24 cellular contexts compared by ENCODE assay signal in the genomic region with DNA sequence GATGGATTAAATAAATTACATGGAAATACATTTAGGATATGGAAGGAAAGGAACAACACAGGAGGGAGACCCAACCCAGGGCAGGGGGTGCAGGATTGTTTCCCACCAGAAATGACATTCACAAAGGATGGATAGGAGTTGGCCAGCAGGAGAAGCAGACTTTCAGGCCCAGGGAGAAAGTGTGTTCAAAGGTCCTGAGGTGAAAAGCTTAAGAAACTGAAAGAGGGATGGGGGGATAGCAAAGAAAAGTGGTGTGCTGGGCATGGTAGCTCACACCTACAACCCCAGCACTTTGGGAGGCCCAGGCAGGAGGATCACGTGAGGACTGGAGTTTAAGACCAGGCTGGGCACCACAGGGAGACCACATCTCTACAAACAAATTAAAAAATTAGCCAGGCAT. TPM values are rescaled to one million over a fixed set of nuclear protein-coding genes. Genes with fewer than 3 reads are reported as not detected.
A peak's percentile ranks its signal among the peaks of the same experiment; 100 is the strongest.
DNase-seq lines count a peak whose midpoint lies in the region; ATAC-seq lines count a peak whose summit lies in the region.
"Had no signal": no experiment of that assay in that cellular context is flagged by ENCODE, and none has a peak within 500 bp of the region (broad histone marks: within the 10 kb centered on the region; RNA-seq: fewer than 3 reads in every experiment).

No MANE protein-coding gene starts in this region.

- H3K4me1 Mint-ChIP-seq in activated CD4-positive, alpha-beta T cell treated with anti-CD3 and anti-CD28 coated beads, Interleukin-2, amount 10 ng/mL, durations not matched to agents 24 days and 14 days = peaks cover 14% of the 10 kb centered on the region
- H3K4me1 Mint-ChIP-seq in CD4-positive, alpha-beta memory T cell = peaks cover 8 to 15% (median 11%) of the 10 kb centered on the region in 4 donors
- peaks cover 13% of the 10 kb centered on the region for H3K4me1 Mint-ChIP-seq in activated T-helper 1 cell treated with anti-CD3 and anti-CD28 coated beads, Interleukin-12 subunit alpha, Interleukin-12 subunit beta, Interleukin-2, Interleukin-4 antibody, amounts not matched to agents 30 ng/mL and 10 ng/mL and 1 ng/mL, durations not matched to agents 14 hours and 24 hours and 36 hours (ENCODE audit: low read depth)
- peaks cover 14 to 26% (median 17%) of the 10 kb centered on the region in 3 donors for H3K4me1 Mint-ChIP-seq in naive B cell

- peak overlapping the region; percentile 72 for H3K27ac Mint-ChIP-seq in activated CD4-positive, alpha-beta T cell treated with anti-CD3 and anti-CD28 coated beads, Interleukin-2, amount 10 ng/mL, durations not matched to agents 24 days and 14 days
- peak overlapping the region in 5 of 7 donors; percentile 49 to 92 (median 70) for H3K27ac Mint-ChIP-seq in CD4-positive, alpha-beta memory T cell
- peak overlapping the region; percentile 28 for H3K27ac Mint-ChIP-seq in activated T-helper 1 cell treated with anti-CD3 and anti-CD28 coated beads, Interleukin-12 subunit alpha, Interleukin-12 subunit beta, Interleukin-2, Interleukin-4 antibody, amounts not matched to agents 30 ng/mL and 10 ng/mL and 1 ng/mL, durations not matched to agents 14 hours and 24 hours and 36 hours
- H3K27ac Mint-ChIP-seq in naive B cell = peak overlapping the region in 5 of 6 donors; percentile 47 to 92 (median 76)

- H3K36me3 Mint-ChIP-seq in activated CD4-positive, alpha-beta T cell treated with anti-CD3 and anti-CD28 coated beads, Interleukin-2, amount 10 ng/mL, durations not matched to agents 24 days and 14 days (ENCODE audit: low read depth) = no peaks in the 10 kb centered on the region
- no peaks in the 10 kb centered on the region for H3K36me3 Mint-ChIP-seq in CD4-positive, alpha-beta memory T cell
- peaks cover 2% of the 10 kb centered on the region for H3K36me3 Mint-ChIP-seq in activated T-helper 1 cell treated with anti-CD3 and anti-CD28 coated beads, Interleukin-12 subunit alpha, Interleukin-12 subunit beta, Interleukin-2, Interleukin-4 antibody, amounts not matched to agents 30 ng/mL and 10 ng/mL and 1 ng/mL, durations not matched to agents 14 hours and 24 hours and 36 hours (ENCODE audit: low read depth)
- no peaks in the 10 kb centered on the region for H3K36me3 Mint-ChIP-seq in naive B cell
- H3K36me3 Mint-ChIP-seq: brain had no signal

- ATAC-seq in naive B cell (ENCODE audit: low read depth in 2 of 2) (no peak), HG03460 (IDR thresholded peaks at IDR 0.05; ENCODE audit: unreplicated experiment) (no peak)
- ATAC-seq: mucosa of descending colon had no signal

- H3K9me3 ChIP-seq in CD4-positive, alpha-beta memory T cell (ENCODE audit: control insufficient read depth in 1 of 2, low read length in 2 of 2) = no peaks in the 10 kb centered on the region
- H3K9me3 ChIP-seq: BE2C, mucosa of descending colon, suprapubic skin, uterus had no signal

- H3K4me3 Mint-ChIP-seq in activated CD4-positive, alpha-beta T cell treated with anti-CD3 and anti-CD28 coated beads, Interleukin-2, amount 10 ng/mL, durations not matched to agents 24 days and 14 days = no peak overlapping the region
- peak overlapping the region in 5 of 8 donors; percentile 3 to 58 (median 17) for H3K4me3 Mint-ChIP-seq in CD4-positive, alpha-beta memory T cell
- no peak overlapping the region for H3K4me3 Mint-ChIP-seq in activated T-helper 1 cell treated with anti-CD3 and anti-CD28 coated beads, Interleukin-12 subunit alpha, Interleukin-12 subunit beta, Interleukin-2, Interleukin-4 antibody, amounts not matched to agents 30 ng/mL and 10 ng/mL and 1 ng/mL, durations not matched to agents 14 hours and 24 hours and 36 hours
- H3K4me3 Mint-ChIP-seq in naive B cell = peak overlapping the region in 6 of 8 donors; percentile 30 to 86 (median 54)
- H3K4me3 Mint-ChIP-seq: brain had no signal

- no peaks in the 10 kb centered on the region for H3K36me3 ChIP-seq in CD4-positive, alpha-beta memory T cell (ENCODE audit: insufficient read depth, low read length)
- H3K36me3 ChIP-seq: BE2C, suprapubic skin, uterus had no signal

- H3K4me1 ChIP-seq in CD4-positive, alpha-beta memory T cell (ENCODE audit: insufficient read depth, low read length) = peaks cover 13% of the 10 kb centered on the region
- H3K4me1 ChIP-seq: BE2C, suprapubic skin, uterus had no signal

- no peak overlapping the region for H3K27ac ChIP-seq in CD4-positive, alpha-beta memory T cell (ENCODE audit: low read depth, low read length)
- H3K27ac ChIP-seq: suprapubic skin, uterus had no signal

- POLR2A ChIA-PET in CD4-positive, alpha-beta memory T cell (lab: Charles Lee; ENCODE audit: partially characterized antibody) = interaction anchor here (0.6 to 2.5 kb wide), 4 partner anchors 15 to 302 kb away, joined by 3 to 21 read pairs (median 4); a partner anchor contains a TSS

- H3K9me3 Mint-ChIP-seq in activated CD4-positive, alpha-beta T cell treated with anti-CD3 and anti-CD28 coated beads, Interleukin-2, amount 10 ng/mL, durations not matched to agents 24 days and 14 days = no peaks in the 10 kb centered on the region
- no peaks in the 10 kb centered on the region for H3K9me3 Mint-ChIP-seq in CD4-positive, alpha-beta memory T cell
- H3K9me3 Mint-ChIP-seq in activated T-helper 1 cell treated with anti-CD3 and anti-CD28 coated beads, Interleukin-12 subunit alpha, Interleukin-12 subunit beta, Interleukin-2, Interleukin-4 antibody, amounts not matched to agents 30 ng/mL and 10 ng/mL and 1 ng/mL, durations not matched to agents 14 hours and 24 hours and 36 hours = no peaks in the 10 kb centered on the region
- H3K9me3 Mint-ChIP-seq in naive B cell = peaks cover 0 to 1% (median 0%) of the 10 kb centered on the region in 7 donors

- no peaks in the 10 kb centered on the region for H3K27me3 Mint-ChIP-seq in activated CD4-positive, alpha-beta T cell treated with anti-CD3 and anti-CD28 coated beads, Interleukin-2, amount 10 ng/mL, durations not matched to agents 24 days and 14 days
- no peaks in the 10 kb centered on the region for H3K27me3 Mint-ChIP-seq in CD4-positive, alpha-beta memory T cell
- no peaks in the 10 kb centered on the region for H3K27me3 Mint-ChIP-seq in activated T-helper 1 cell treated with anti-CD3 and anti-CD28 coated beads, Interleukin-12 subunit alpha, Interleukin-12 subunit beta, Interleukin-2, Interleukin-4 antibody, amounts not matched to agents 30 ng/mL and 10 ng/mL and 1 ng/mL, durations not matched to agents 14 hours and 24 hours and 36 hours (ENCODE audit: insufficient read depth)
- H3K27me3 Mint-ChIP-seq in naive B cell = no peaks in the 10 kb centered on the region
- H3K27me3 Mint-ChIP-seq: brain had no signal

- H3K27me3 ChIP-seq in CD4-positive, alpha-beta memory T cell (ENCODE audit: insufficient read depth, low read length) = no peaks in the 10 kb centered on the region
- H3K27me3 ChIP-seq: BE2C, uterus had no signal

- no peak for DNase-seq in activated CD4-positive, alpha-beta T cell treated with anti-CD3 and anti-CD28 coated beads, Interleukin-2, amount 10 ng/mL, durations not matched to agents 24 days and 14 days
- no peak for DNase-seq in activated CD4-positive, alpha-beta T cell treated with anti-CD3 and anti-CD28 coated beads, Interleukin-2, amount 50 U/mL, for 48 hours
- no peak for DNase-seq in CD4-positive, alpha-beta memory T cell
- no peak for DNase-seq in activated T-helper 1 cell treated with anti-CD3 and anti-CD28 coated beads, Interleukin-12 subunit alpha, Interleukin-12 subunit beta, Interleukin-2, Interleukin-4 antibody, amounts not matched to agents 30 ng/mL and 10 ng/mL and 1 ng/mL, durations not matched to agents 14 hours and 24 hours and 36 hours (ENCODE audit: low spot score)
- no peak for DNase-seq in naive B cell
- no peak for DNase-seq in stimulated activated naive CD4-positive, alpha-beta T cell treated with Interleukin-2 at 50 U/mL for 16 hours (lab: John Stamatoyannopoulos, UW)
- no peak for DNase-seq in NCI-H345 treated with DMSO at 0.1 percent for 48 hours (lab: John Stamatoyannopoulos, UW; ENCODE audit: unreplicated experiment)
- DNase-seq: activated CD4-positive, alpha-beta T cell treated with anti-CD3 and anti-CD28 coated beads for 4 hours; activated T-cell treated with anti-CD3 and anti-CD28 coated beads, Interleukin-2, amount 50 U/mL, for 48 hours; BE2C; DMS 273 treated with DMSO at 0.1 percent for 48 hours; head of caudate nucleus; KBM-7; mucosa of descending colon; NCI-H1694; NCI-H69; stimulated activated CD4-positive, alpha-beta T cell treated with anti-CD3 and anti-CD28 coated beads, Interleukin-12 subunit alpha, Interleukin-12 subunit beta, amount 100 ng/mL, for 4 hours; stimulated activated CD8-positive, alpha-beta memory T cell treated with anti-CD3 and anti-CD28 coated beads, Interleukin-4, amount 100 ng/mL, for 48 hours; uterus had no signal

- intact Hi-C loops in activated CD4-positive, alpha-beta T cell treated with anti-CD3 and anti-CD28 coated beads, Interleukin-2, amount 10 ng/mL, durations not matched to agents 24 days and 14 days (cut with micrococcal nuclease) = loop anchor here (2.0 kb wide), 1 partner anchor 15 kb away; no protein-coding TSS in a partner anchor
- intact Hi-C loops in CD4-positive, alpha-beta memory T cell (cut with micrococcal nuclease) = loop anchor here (2.0 kb wide), 1 partner anchor 19 kb away; no protein-coding TSS in a partner anchor
- intact Hi-C loops in activated T-helper 1 cell treated with anti-CD3 and anti-CD28 coated beads, Interleukin-12 subunit alpha, Interleukin-12 subunit beta, Interleukin-2, Interleukin-4 antibody, amounts not matched to agents 30 ng/mL and 10 ng/mL and 1 ng/mL, durations not matched to agents 14 hours and 24 hours and 36 hours (cut with micrococcal nuclease) = loop anchor here (2.0 to 5.0 kb wide), 2 partner anchors 23 to 66 kb away; no protein-coding TSS in a partner anchor

- CTCF ChIA-PET in CD4-positive, alpha-beta memory T cell (lab: Charles Lee; ENCODE audit: partially characterized antibody) = interaction anchor here (1.2 to 2.0 kb wide), 5 partner anchors 9 to 64 kb away, joined by 3 to 6 read pairs (median 3); no protein-coding TSS in a partner anchor

- H3K4me3 ChIP-seq in CD4-positive, alpha-beta memory T cell (ENCODE audit: low read length in 2 of 2) = no peak overlapping the region
- H3K4me3 ChIP-seq: mucosa of descending colon, suprapubic skin, uterus had no signal

RNA-seq across cellular contexts. Expression of a gene that starts 16.6 kb away (rescaled TPM):
- 2.8 and 3.4 TPM in 2 replicates for total RNA-seq in activated CD4-positive, alpha-beta T cell treated with anti-CD3 and anti-CD28 coated beads, Interleukin-2, amount 10 ng/mL, durations not matched to agents 24 days and 14 days
- total RNA-seq in CD4-positive, alpha-beta memory T cell = 100 to 1,000 TPM; 133 to 147 TPM
- polyA plus RNA-seq in CD4-positive, alpha-beta memory T cell = 10 to 100 TPM; 67.3 to 77.1 TPM
- 3.4 and 3.7 TPM in 2 replicates for total RNA-seq in activated T-helper 1 cell treated with anti-CD3 and anti-CD28 coated beads, Interleukin-12 subunit alpha, Interleukin-12 subunit beta, Interleukin-2, Interleukin-4 antibody, amounts not matched to agents 30 ng/mL and 10 ng/mL and 1 ng/mL, durations not matched to agents 14 hours and 24 hours and 36 hours
- polyA plus RNA-seq in naive B cell (ENCODE audit: low read depth in 6 of 6) = 10 to 100 TPM; 49.2 to 93.8 (median 63.7) TPM
- total RNA-seq: A172, G401 had no signal

Comparison
In these comparisons a context has a peak if more than half of its experiments do, and no peak if none do; other contexts are left out.
1. H3K4me3 Mint-ChIP-seq: peak in CD4-positive, alpha-beta memory T cell (5 of 8) and naive B cell (6 of 8); none in activated CD4-positive, alpha-beta T cell treated with anti-CD3 and anti-CD28 coated beads, Interleukin-2, amount 10 ng/mL, durations not matched to agents 24 days and 14 days (single experiment) and activated T-helper 1 cell treated with anti-CD3 and anti-CD28 coated beads, Interleukin-12 subunit alpha, Interleukin-12 subunit beta, Interleukin-2, Interleukin-4 antibody, amounts not matched to agents 30 ng/mL and 10 ng/mL and 1 ng/mL, durations not matched to agents 14 hours and 24 hours and 36 hours (single experiment).
2. RNA of a gene that starts 16.6 kb away (total RNA-seq): 133 to 147 TPM in CD4-positive, alpha-beta memory T cell; 3.4 to 3.7 TPM in activated T-helper 1 cell treated with anti-CD3 and anti-CD28 coated beads, Interleukin-12 subunit alpha, Interleukin-12 subunit beta, Interleukin-2, Interleukin-4 antibody, amounts not matched to agents 30 ng/mL and 10 ng/mL and 1 ng/mL, durations not matched to agents 14 hours and 24 hours and 36 hours and 2.8 to 3.4 TPM in activated CD4-positive, alpha-beta T cell treated with anti-CD3 and anti-CD28 coated beads, Interleukin-2, amount 10 ng/mL, durations not matched to agents 24 days and 14 days; every median in the first group is over 10 times any median in the second.
3. Peak in every context shown above with its lines, with median percentiles within 50 percentile points of each other: H3K27ac Mint-ChIP-seq.